Comparison of ENCODE assay signal across 19 cellular contexts in genomic region chr7:141928147-141928894, GRCh38. TPM values are rescaled to one million over a fixed set of nuclear protein-coding genes. Genes with fewer than 3 reads are reported as not detected.
A peak's percentile ranks its signal among the peaks of the same experiment; 100 is the strongest.
DNase-seq lines count a peak whose midpoint lies in the region; ATAC-seq and FAIRE-seq lines count a peak whose summit lies in the region.
"Had no signal": no experiment of that assay in that cellular context is flagged by ENCODE, and none has a peak within 500 bp of the region (broad histone marks: within the 10 kb centered on the region; RNA-seq: fewer than 3 reads in every experiment).

No MANE protein-coding gene starts in this region.

- no peak overlapping the region for H2BK120ac ChIP-seq in neuronal stem cell (ENCODE audit: low read depth, low read length)

- H4K8ac ChIP-seq in neuronal stem cell (ENCODE audit: low read depth, low read length) = no peak overlapping the region

- H3K9me3 ChIP-seq in small intestine (ENCODE audit: control insufficient read depth, low read depth) (no peaks in the 10 kb centered on the region), neuronal stem cell (replicated peaks in 1 of 2; ENCODE audit: control insufficient read depth in 2 of 2, insufficient read depth in 1 of 2, low read depth in 1 of 2, low read length in 2 of 2) (no peaks in the 10 kb centered on the region)
- H3K9me3 ChIP-seq: Peyer's patch had no signal

- H4K91ac ChIP-seq in neuronal stem cell (ENCODE audit: low read depth, low read length, poor library complexity) = no peak overlapping the region

- no peaks in the 10 kb centered on the region for H3K4me1 ChIP-seq in small intestine (ENCODE audit: control insufficient read depth in 2 of 2, insufficient read depth in 1 of 2, low read depth in 1 of 2, low read length in 1 of 2)
- H3K4me1 ChIP-seq in neuronal stem cell (ENCODE audit: control insufficient read depth in 2 of 2, insufficient read depth in 1 of 2, low read depth in 1 of 2, low read length in 2 of 2) = no peaks in the 10 kb centered on the region
- H3K4me1 ChIP-seq: Peyer's patch had no signal

- no peak for FAIRE-seq in small intestine (lab: Jason Lieb, UNC)
- FAIRE-seq: GM12878 had no signal

- H3K4me1 Mint-ChIP-seq in T-helper 2 cell treated with Interferon-gamma antibody and Interleukin-4, amounts not matched to agents 5 μg/mL and 100 μg/mL, for 36 hours (ENCODE audit: low read depth) = no peaks in the 10 kb centered on the region

- H3K4me2 ChIP-seq in neuronal stem cell (ENCODE audit: insufficient read depth, low read length, poor library complexity, severe bottlenecking) = no peak overlapping the region

- no peak overlapping the region for H2BK15ac ChIP-seq in neuronal stem cell (ENCODE audit: low read length)

- no peak overlapping the region for H2BK12ac ChIP-seq in neuronal stem cell (ENCODE audit: low read length)

- no peak for ATAC-seq in GM21447 (IDR thresholded peaks at IDR 0.05; ENCODE audit: unreplicated experiment)
- ATAC-seq: GM12878 had no signal

- WGBS in small intestine, 3 donors = 68 to 85% (median 76%) methylated on average over 2 of the region's 2 CpGs
- 100% methylated on average over 1 of the region's 2 CpGs; no CpG with 5 or more reads in 1 of the 2 donors for WGBS in neuronal stem cell (ENCODE audit: extremely low coverage in 2 of 2, insufficient read length in 2 of 2, insufficient replicate concordance in 1 of 2), 2 donors

- no peak overlapping the region for H3K18ac ChIP-seq in neuronal stem cell (ENCODE audit: low read length)

- no peak overlapping the region for H3K9ac ChIP-seq in neuronal stem cell (ENCODE audit: low read depth, low read length, poor library complexity)

- H3K9me3 Mint-ChIP-seq in T-helper 2 cell treated with Interferon-gamma antibody and Interleukin-4, amounts not matched to agents 5 μg/mL and 100 μg/mL, for 36 hours = peaks cover 4% of the 10 kb centered on the region

- H3K27me3 ChIP-seq in small intestine (ENCODE audit: control insufficient read depth in 2 of 2, insufficient read depth in 2 of 2, low read length in 2 of 2) (no peaks in the 10 kb centered on the region), neuronal stem cell (ENCODE audit: control insufficient read depth in 3 of 3, insufficient read depth in 3 of 3, low read depth in 1 of 3, low read length in 3 of 3) (no peaks in the 10 kb centered on the region)
- H3K27me3 ChIP-seq: Peyer's patch had no signal

- H3K27ac ChIP-seq in small intestine (ENCODE audit: low read depth in 1 of 2, low read length in 1 of 2) (no peak overlapping the region), neuronal stem cell (replicated peaks; ENCODE audit: low read length) (no peak overlapping the region)
- H3K27ac ChIP-seq: Peyer's patch had no signal

- no peak overlapping the region for H3K4me3 Mint-ChIP-seq in T-helper 2 cell treated with Interferon-gamma antibody and Interleukin-4, amounts not matched to agents 5 μg/mL and 100 μg/mL, for 36 hours
- H3K4me3 Mint-ChIP-seq: H9 had no signal

- H3K23ac ChIP-seq in neuronal stem cell (ENCODE audit: low read depth, low read length, poor library complexity) = no peak overlapping the region

- no peak overlapping the region for H2AK5ac ChIP-seq in neuronal stem cell (ENCODE audit: low read depth, low read length)

- no peak overlapping the region for H3K27ac Mint-ChIP-seq in T-helper 2 cell treated with Interferon-gamma antibody and Interleukin-4, amounts not matched to agents 5 μg/mL and 100 μg/mL, for 36 hours
- H3K27ac Mint-ChIP-seq: H9 had no signal

- no peak overlapping the region for H2AFZ ChIP-seq in neuronal stem cell (ENCODE audit: low read length)

- H3K36me3 ChIP-seq in small intestine (ENCODE audit: control insufficient read depth in 2 of 2, insufficient read depth in 2 of 2, low read length in 2 of 2) (no peaks in the 10 kb centered on the region), neuronal stem cell (replicated peaks in 1 of 2; ENCODE audit: control insufficient read depth in 2 of 2, insufficient read depth in 2 of 2, low read length in 2 of 2) (no peaks in the 10 kb centered on the region)
- H3K36me3 ChIP-seq: Peyer's patch had no signal

- no peaks in the 10 kb centered on the region for H3K36me3 Mint-ChIP-seq in T-helper 2 cell treated with Interferon-gamma antibody and Interleukin-4, amounts not matched to agents 5 μg/mL and 100 μg/mL, for 36 hours (ENCODE audit: low read depth)

- no peaks in the 10 kb centered on the region for H3K27me3 Mint-ChIP-seq in T-helper 2 cell treated with Interferon-gamma antibody and Interleukin-4, amounts not matched to agents 5 μg/mL and 100 μg/mL, for 36 hours (ENCODE audit: low read depth)

- DNase-seq in KG1 (lab: John Stamatoyannopoulos, UW) = peak; percentile 2
- peak; percentile 76 for DNase-seq in NOMO-1 treated with DMSO at 0.1 percent for 48 hours (lab: John Stamatoyannopoulos, UW; ENCODE audit: unreplicated experiment)
- peak; percentile 19 for DNase-seq in iris pigment epithelial cell (ENCODE audit: low read depth)
- DNase-seq in T-helper 2 cell treated with Interferon-gamma antibody and Interleukin-4, amounts not matched to agents 5 μg/mL and 100 μg/mL, for 36 hours (ENCODE audit: low spot score) = no peak
- DNase-seq in small intestine = no peak
- no peak for DNase-seq in neuronal stem cell (ENCODE audit: low spot score)
- DNase-seq: C1 segment of cervical spinal cord, COR-L47, H9, Karpas-422, NCI-H1048, NCI-H146, NCI-H69, Peyer's patch, SHP77, SW 1271 had no signal

- no peak overlapping the region for H2BK5ac ChIP-seq in neuronal stem cell (ENCODE audit: low read length)

- no peak overlapping the region for H3K4me3 ChIP-seq in small intestine (ENCODE audit: low read depth in 1 of 2, low read length in 2 of 2)
- no peak overlapping the region for H3K4me3 ChIP-seq in neuronal stem cell (ENCODE audit: low read length in 2 of 2)
- H3K4me3 ChIP-seq: GM12878, Peyer's patch had no signal

- H3K14ac ChIP-seq in neuronal stem cell (ENCODE audit: low read length) = no peak overlapping the region

- no peak overlapping the region for H3K4ac ChIP-seq in neuronal stem cell (ENCODE audit: low read length)

- no peaks in the 10 kb centered on the region for H3K79me1 ChIP-seq in neuronal stem cell (ENCODE audit: low read depth, low read length)

RNA-seq across cellular contexts. Expression of gene OR9A4, which starts 12.1 kb away (rescaled TPM):
- polyA plus RNA-seq in small intestine = not detected
- polyA plus RNA-seq in neuronal stem cell (2013, experiment 1 of 2) = not detected
- polyA plus RNA-seq in neuronal stem cell (2013, experiment 2 of 2) = not detected
- polyA plus RNA-seq: AG04450, GM12878 had no signal

RNA-seq across cellular contexts. Expression of gene CLEC5A, which starts 18.5 kb away (rescaled TPM):
- polyA plus RNA-seq in small intestine = under 1 TPM in 1 of 3 donors, not detected in 2; 0.01 TPM
- polyA plus RNA-seq in neuronal stem cell (2013, experiment 1 of 2) = not detected
- not detected for polyA plus RNA-seq in neuronal stem cell (2013, experiment 2 of 2)
- polyA plus RNA-seq: AG04450, GM12878 had no signal

RNA-seq across cellular contexts. Expression of gene TAS2R38, which starts 45.3 kb away (rescaled TPM):
- polyA plus RNA-seq in small intestine = not detected
- polyA plus RNA-seq in neuronal stem cell (2013, experiment 1 of 2) = not detected
- polyA plus RNA-seq in neuronal stem cell (2013, experiment 2 of 2) = not detected
- polyA plus RNA-seq: AG04450, GM12878 had no signal

Comparison
In these comparisons a context has a peak if more than half of its experiments do, and no peak if none do; other contexts are left out.
1. DNase-seq: peak in KG1 (single experiment), NOMO-1 treated with DMSO at 0.1 percent for 48 hours (single experiment) and iris pigment epithelial cell (single experiment); none in T-helper 2 cell treated with Interferon-gamma antibody and Interleukin-4, amounts not matched to agents 5 μg/mL and 100 μg/mL, for 36 hours (single experiment), small intestine (single experiment) and neuronal stem cell (single experiment).